29 cellular contexts compared by ENCODE assay signal in genomic region chr14:74281069-74281468, GRCh38. TPM values are rescaled to one million over a fixed set of nuclear protein-coding genes. Genes with fewer than 3 reads are reported as not detected.
DNase-seq lines count a peak whose midpoint lies in the region; ATAC-seq and TF ChIP-seq lines count a peak whose summit lies in the region.
"Had no signal": no experiment of that assay in that cellular context is flagged by ENCODE, and none has a peak within 500 bp of the region (broad histone marks: within the 10 kb centered on the region; RNA-seq: fewer than 3 reads in every experiment).

No MANE protein-coding gene starts in this region.

- H3K4me2 ChIP-seq in H9 (ENCODE audit: insufficient read depth, insufficient read length, low read length): no peak overlapping the region
- H3K4me2 ChIP-seq: A549 had no signal

- no peak overlapping the region for H4K91ac ChIP-seq in H9 (ENCODE audit: insufficient read length, low read depth, low read length)

- no peak for TF ChIP-seq CTCF in H9 (conservative IDR thresholded peaks at IDR 0.05)

- no peaks in the 10 kb centered on the region for H3K23me2 ChIP-seq in H9 (ENCODE audit: insufficient read length, low read depth, low read length, poor library complexity, severe bottlenecking)

- no peak overlapping the region for H2AFZ ChIP-seq in H9 (ENCODE audit: low read length)

- no peak overlapping the region for H3K27ac ChIP-seq in H9 (ENCODE audit: insufficient read length, low read depth, low read length)
- peak overlapping the region; percentile 72 for H3K27ac ChIP-seq in cingulate gyrus (ENCODE audit: low read depth, low read length)
- H3K27ac ChIP-seq in right cardiac atrium (ENCODE audit: low read length): no peak overlapping the region
- H3K27ac ChIP-seq: A549, C4-2B, SJSA1 had no signal

- H3K27me3 Mint-ChIP-seq in H9 (ENCODE audit: low read depth): no peaks in the 10 kb centered on the region

- no peak overlapping the region for H3K4me3 Mint-ChIP-seq in H9
- H3K4me3 Mint-ChIP-seq: CD8-positive, alpha-beta T cell had no signal

- H3K4me1 ChIP-seq in H9 (ENCODE audit: insufficient read depth, low read length) (no peaks in the 10 kb centered on the region), right cardiac atrium (ENCODE audit: control insufficient read depth, insufficient read depth, low read length) (no peaks in the 10 kb centered on the region)
- H3K4me1 ChIP-seq: A549, Caco-2, SJSA1 had no signal

- no peak overlapping the region for H2AK5ac ChIP-seq in H9 (ENCODE audit: insufficient read length, low read length)

- H2BK20ac ChIP-seq in H9 (ENCODE audit: low read depth, low read length, poor library complexity, severe bottlenecking): no peak overlapping the region

- peaks cover 13 to 35% (median 29%) of the 10 kb centered on the region in 3 experiments for H3K36me3 Mint-ChIP-seq in H9 (ENCODE audit: insufficient read depth in 1 of 3, low read depth in 3 of 3)

- no peak overlapping the region for H4K5ac ChIP-seq in H9 (ENCODE audit: insufficient read length, low read depth, low read length)

- intact Hi-C loops in right cardiac atrium (cut with DNase I): no loop called here

- H3K4me1 Mint-ChIP-seq in H9: no peaks in the 10 kb centered on the region

- no peak overlapping the region for H3K4ac ChIP-seq in H9 (ENCODE audit: low read depth, low read length)

- no peak overlapping the region for H3K18ac ChIP-seq in H9 (ENCODE audit: insufficient read length, low read depth, low read length)

- H3K9me3 Mint-ChIP-seq in H9: peaks cover 1 to 7% of the 10 kb centered on the region in 2 experiments; a peak in 1 of 5 replicates

- no peak overlapping the region for H4K8ac ChIP-seq in H9 (replicated peaks; ENCODE audit: insufficient read length, low read depth, low read length)

- H3K4me3 ChIP-seq in right cardiac atrium (ENCODE audit: low read length): no peak overlapping the region
- H3K4me3 ChIP-seq: A549, GM12878, SJSA1 had no signal

- no peak overlapping the region for H2BK15ac ChIP-seq in H9 (ENCODE audit: low read depth, low read length)

- H3T11ph ChIP-seq in H9 (ENCODE audit: low read length): no peak overlapping the region

- H3K9me3 ChIP-seq in H9 (ENCODE audit: control insufficient read depth, low read depth, low read length) (no peaks in the 10 kb centered on the region), right cardiac atrium (ENCODE audit: control insufficient read depth, low read length) (no peaks in the 10 kb centered on the region)
- H3K9me3 ChIP-seq: Caco-2, SJSA1 had no signal

- H3K9ac ChIP-seq in H9 (ENCODE audit: extremely low read depth, insufficient read length, low read length): no peak overlapping the region

- no peaks in the 10 kb centered on the region for H3K79me1 ChIP-seq in H9 (ENCODE audit: insufficient read depth, low read depth, low read length, poor library complexity, severe bottlenecking)

- H2BK120ac ChIP-seq in H9 (ENCODE audit: low read depth, low read length, poor library complexity, severe bottlenecking): no peak overlapping the region

- no CpG with 5 or more reads among the region's 2 CpGs for WGBS in H9 (ENCODE audit: extremely low coverage, insufficient read length, low lambda C conversion rate)
- WGBS in right cardiac atrium: 96% methylated on average over 2 of the region's 2 CpGs

- ATAC-seq in right cardiac atrium: no peak
- ATAC-seq: A549; CD8-positive, alpha-beta T cell; GM12878 had no signal

- no peak overlapping the region for H3K56ac ChIP-seq in H9 (ENCODE audit: insufficient read length, low read depth, low read length)

- no peaks in the 10 kb centered on the region for H3K27me3 ChIP-seq in H9 (ENCODE audit: insufficient read depth, low read length)
- H3K27me3 ChIP-seq in right cardiac atrium (ENCODE audit: control insufficient read depth, insufficient read depth): no peaks in the 10 kb centered on the region
- H3K27me3 ChIP-seq: SJSA1 had no signal

- peak overlapping the region in 2 of 3 experiments; percentile 17 to 48; a peak in 2 of 7 replicates for H3K27ac Mint-ChIP-seq in H9
- H3K27ac Mint-ChIP-seq: CD8-positive, alpha-beta T cell had no signal

- H2BK5ac ChIP-seq in H9 (ENCODE audit: insufficient read length, low read length): no peak overlapping the region

- DNase-seq in H9: no peak
- DNase-seq in medulla oblongata (ENCODE audit: extremely low spot score): peak; percentile 72
- peak; percentile 46 for DNase-seq in superior temporal gyrus (ENCODE audit: extremely low spot score)
- DNase-seq in mucosa of gallbladder (ENCODE audit: low spot score): no peak
- no peak for DNase-seq in right cardiac atrium
- no peak for DNase-seq in amniotic stem cell (lab: John Stamatoyannopoulos, UW)
- DNase-seq: AML-193; Caco-2; CD8-positive, alpha-beta T cell; EL; GDM1; KG1; MM.1S; NCI-H1048; NCI-H1417 treated with DMSO at 0.1 percent for 48 hours; NCI-H187; NCI-H2081 treated with DMSO at 0.1 percent for 48 hours; NCI-H2171; NCI-H226; NCI-H510A; NCI-H69; Right ventricle myocardium superior; RPMI8226 had no signal

- H4K20me1 ChIP-seq in H9 (ENCODE audit: control insufficient read depth, insufficient read depth, insufficient read length): no peaks in the 10 kb centered on the region

- H3K14ac ChIP-seq in H9 (ENCODE audit: insufficient read depth, low read length): no peak overlapping the region

- no peaks in the 10 kb centered on the region for H3K79me2 ChIP-seq in H9 (ENCODE audit: insufficient read depth, low read length)

- H3K23ac ChIP-seq in H9 (ENCODE audit: insufficient read length, low read depth, low read length): no peak overlapping the region

- no peak overlapping the region for H2BK12ac ChIP-seq in H9 (ENCODE audit: insufficient read length, low read depth, low read length)

RNA-seq across cellular contexts. Expression of gene ABCD4, which starts 21.7 kb away (rescaled TPM):
- 79.1 and 80.9 TPM in 2 replicates for total RNA-seq in H9 (2021)
- 59.4 TPM for total RNA-seq in mucosa of gallbladder
- 10 to 100 TPM; 18.9 to 28.7 (median 25.2) TPM for total RNA-seq in right cardiac atrium
- 25.4 TPM for polyA plus RNA-seq in right cardiac atrium

RNA-seq across cellular contexts. Expression of gene VSX2, which starts 41.8 kb away (rescaled TPM):
- total RNA-seq in H9 (2021) (not detected in 2 replicates), mucosa of gallbladder (not detected), right cardiac atrium (not detected)
- not detected for polyA plus RNA-seq in right cardiac atrium
- total RNA-seq: Caco-2; CD8-positive, alpha-beta T cell; GM12878; HT1080; Right ventricle myocardium superior; SJSA1 had no signal
- polyA plus RNA-seq: A549 had no signal

Comparison
In these comparisons a context has a peak if more than half of its experiments do, and no peak if none do; other contexts are left out.
1. DNase-seq: peak in medulla oblongata (single experiment) and superior temporal gyrus (single experiment); none in H9 (single experiment), mucosa of gallbladder (single experiment), right cardiac atrium (0 of 3) and amniotic stem cell (single experiment).